ENCODE assay signal across 1 cellular context in the genomic region with DNA sequence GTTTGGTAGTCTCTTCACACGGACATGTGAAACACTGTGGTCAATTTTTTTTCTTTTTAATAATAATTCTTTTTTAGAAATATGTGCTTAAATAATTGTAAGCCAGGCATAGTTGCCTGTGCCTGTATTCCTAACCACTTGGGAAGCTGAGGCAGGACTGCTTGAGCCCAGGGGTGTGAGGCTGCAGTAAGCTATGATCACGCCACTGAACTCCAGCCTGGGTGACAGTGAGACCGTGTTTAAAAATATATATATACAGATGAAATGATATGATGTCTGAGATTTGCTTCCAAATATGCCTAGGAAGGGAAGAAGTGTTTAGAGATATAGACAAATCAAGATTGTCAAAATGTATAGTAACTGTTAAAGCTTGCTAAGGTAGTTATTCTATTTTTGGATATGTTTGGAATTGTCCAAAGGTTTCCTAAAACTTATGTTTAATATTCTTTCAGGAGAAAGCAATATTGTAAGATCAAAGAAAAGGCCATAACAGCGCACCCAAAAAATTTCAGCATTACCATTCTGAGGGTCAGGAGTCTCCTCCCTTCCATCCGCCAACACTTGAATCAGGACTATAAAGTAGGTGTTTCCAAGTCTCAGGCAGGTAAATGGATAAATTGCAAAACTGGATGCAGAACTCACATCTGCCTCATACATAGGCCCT.
TF ChIP-seq lines count a peak whose summit lies in the region.

No MANE protein-coding gene starts in this region.

TF ChIP-seq in GM12878, 131 proteins besides CTCF, POLR2A, EP300 and RAD21:
- TF ChIP-seq, protein P1, sequence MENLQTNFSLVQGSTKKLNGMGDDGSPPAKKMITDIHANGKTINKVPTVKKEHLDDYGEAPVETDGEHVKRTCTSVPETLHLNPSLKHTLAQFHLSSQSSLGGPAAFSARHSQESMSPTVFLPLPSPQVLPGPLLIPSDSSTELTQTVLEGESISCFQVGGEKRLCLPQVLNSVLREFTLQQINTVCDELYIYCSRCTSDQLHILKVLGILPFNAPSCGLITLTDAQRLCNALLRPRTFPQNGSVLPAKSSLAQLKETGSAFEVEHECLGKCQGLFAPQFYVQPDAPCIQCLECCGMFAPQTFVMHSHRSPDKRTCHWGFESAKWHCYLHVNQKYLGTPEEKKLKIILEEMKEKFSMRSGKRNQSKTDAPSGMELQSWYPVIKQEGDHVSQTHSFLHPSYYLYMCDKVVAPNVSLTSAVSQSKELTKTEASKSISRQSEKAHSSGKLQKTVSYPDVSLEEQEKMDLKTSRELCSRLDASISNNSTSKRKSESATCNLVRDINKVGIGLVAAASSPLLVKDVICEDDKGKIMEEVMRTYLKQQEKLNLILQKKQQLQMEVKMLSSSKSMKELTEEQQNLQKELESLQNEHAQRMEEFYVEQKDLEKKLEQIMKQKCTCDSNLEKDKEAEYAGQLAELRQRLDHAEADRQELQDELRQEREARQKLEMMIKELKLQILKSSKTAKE (IDR thresholded peaks at IDR 0.05; ENCODE audit: low read depth, poor library complexity, severe bottlenecking) = peak; percentile 60
- TF ChIP-seq, protein P2, sequence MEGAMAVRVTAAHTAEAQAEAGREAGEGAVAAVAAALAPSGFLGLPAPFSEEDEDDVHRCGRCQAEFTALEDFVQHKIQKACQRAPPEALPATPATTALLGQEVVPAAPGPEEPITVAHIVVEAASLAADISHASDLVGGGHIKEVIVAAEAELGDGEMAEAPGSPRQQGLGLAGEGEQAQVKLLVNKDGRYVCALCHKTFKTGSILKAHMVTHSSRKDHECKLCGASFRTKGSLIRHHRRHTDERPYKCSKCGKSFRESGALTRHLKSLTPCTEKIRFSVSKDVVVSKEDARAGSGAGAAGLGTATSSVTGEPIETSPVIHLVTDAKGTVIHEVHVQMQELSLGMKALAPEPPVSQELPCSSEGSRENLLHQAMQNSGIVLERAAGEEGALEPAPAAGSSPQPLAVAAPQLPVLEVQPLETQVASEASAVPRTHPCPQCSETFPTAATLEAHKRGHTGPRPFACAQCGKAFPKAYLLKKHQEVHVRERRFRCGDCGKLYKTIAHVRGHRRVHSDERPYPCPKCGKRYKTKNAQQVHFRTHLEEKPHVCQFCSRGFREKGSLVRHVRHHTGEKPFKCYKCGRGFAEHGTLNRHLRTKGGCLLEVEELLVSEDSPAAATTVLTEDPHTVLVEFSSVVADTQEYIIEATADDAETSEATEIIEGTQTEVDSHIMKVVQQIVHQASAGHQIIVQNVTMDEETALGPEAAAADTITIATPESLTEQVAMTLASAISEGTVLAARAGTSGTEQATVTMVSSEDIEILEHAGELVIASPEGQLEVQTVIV (IDR thresholded peaks at IDR 0.05; ENCODE audit: borderline replicate concordance, partially characterized antibody) = no peak
- TF ChIP-seq PAX8 (IDR thresholded peaks at IDR 0.05) = peak; percentile 39; the same call in 1 of the 2 replicates
- TF ChIP-seq BMI1 (IDR thresholded peaks at IDR 0.05; ENCODE audit: borderline replicate concordance) = no peak
- TF ChIP-seq, protein P3, sequence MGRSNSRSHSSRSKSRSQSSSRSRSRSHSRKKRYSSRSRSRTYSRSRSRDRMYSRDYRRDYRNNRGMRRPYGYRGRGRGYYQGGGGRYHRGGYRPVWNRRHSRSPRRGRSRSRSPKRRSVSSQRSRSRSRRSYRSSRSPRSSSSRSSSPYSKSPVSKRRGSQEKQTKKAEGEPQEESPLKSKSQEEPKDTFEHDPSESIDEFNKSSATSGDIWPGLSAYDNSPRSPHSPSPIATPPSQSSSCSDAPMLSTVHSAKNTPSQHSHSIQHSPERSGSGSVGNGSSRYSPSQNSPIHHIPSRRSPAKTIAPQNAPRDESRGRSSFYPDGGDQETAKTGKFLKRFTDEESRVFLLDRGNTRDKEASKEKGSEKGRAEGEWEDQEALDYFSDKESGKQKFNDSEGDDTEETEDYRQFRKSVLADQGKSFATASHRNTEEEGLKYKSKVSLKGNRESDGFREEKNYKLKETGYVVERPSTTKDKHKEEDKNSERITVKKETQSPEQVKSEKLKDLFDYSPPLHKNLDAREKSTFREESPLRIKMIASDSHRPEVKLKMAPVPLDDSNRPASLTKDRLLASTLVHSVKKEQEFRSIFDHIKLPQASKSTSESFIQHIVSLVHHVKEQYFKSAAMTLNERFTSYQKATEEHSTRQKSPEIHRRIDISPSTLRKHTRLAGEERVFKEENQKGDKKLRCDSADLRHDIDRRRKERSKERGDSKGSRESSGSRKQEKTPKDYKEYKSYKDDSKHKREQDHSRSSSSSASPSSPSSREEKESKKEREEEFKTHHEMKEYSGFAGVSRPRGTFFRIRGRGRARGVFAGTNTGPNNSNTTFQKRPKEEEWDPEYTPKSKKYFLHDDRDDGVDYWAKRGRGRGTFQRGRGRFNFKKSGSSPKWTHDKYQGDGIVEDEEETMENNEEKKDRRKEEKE (IDR thresholded peaks at IDR 0.05) = peak; percentile 9; the same call in 1 of the 2 replicates
- TF ChIP-seq MEF2B (IDR thresholded peaks at IDR 0.05; ENCODE audit: partially characterized antibody, poor library complexity, severe bottlenecking) = peak; percentile 13
- TF ChIP-seq CREB1 (IDR thresholded peaks at IDR 0.05; ENCODE audit: low read depth) = 0 out of 2 replicates have a peak, but pooled peaks have one; percentile 28
- TF ChIP-seq LARP7 (IDR thresholded peaks at IDR 0.05) = no peak; the same call in 1 of the 2 replicates
